ENCODE assay signal across 18 cellular contexts in genomic region chr2:68719912-68720311, GRCh38. TPM values are rescaled to one million over a fixed set of nuclear protein-coding genes. Genes with fewer than 3 reads are reported as not detected.
DNase-seq lines count a peak whose midpoint lies in the region; ATAC-seq, FAIRE-seq and TF ChIP-seq lines count a peak whose summit lies in the region.
"Had no signal": no experiment of that assay in that cellular context is flagged by ENCODE, and none has a peak within 500 bp of the region (broad histone marks: within the 10 kb centered on the region; RNA-seq: fewer than 3 reads in every experiment).

No MANE protein-coding gene starts in this region.

- no peak for TF ChIP-seq CTCF in KMS-11 (conservative IDR thresholded peaks at IDR 0.05; ENCODE audit: low read depth, low read length)
- TF ChIP-seq CTCF in natural killer cell (IDR thresholded peaks at IDR 0.05): no peak

- H3K9ac ChIP-seq in KMS-11: no peak overlapping the region

- TF ChIP-seq POLR2A in H54 (IDR thresholded peaks at IDR 0.05; ENCODE audit: low read depth, low read length): no peak

- H3K36me3 Mint-ChIP-seq in activated CD8-positive, alpha-beta memory T cell treated with anti-CD3 and anti-CD28 coated beads, Interleukin-2, amount 10 ng/mL, durations not matched to agents 7 days and 5 days: peaks cover 1% of the 10 kb centered on the region
- H3K36me3 Mint-ChIP-seq in activated T-helper 17 cell treated with anti-CD3 and anti-CD28 coated beads, Interleukin-2, amount 50 U/mL, for 72 hours (ENCODE audit: low read depth): no peaks in the 10 kb centered on the region
- H3K36me3 Mint-ChIP-seq in natural killer cell: no peaks in the 10 kb centered on the region

- H3K36me3 ChIP-seq in KMS-11 (ENCODE audit: insufficient read depth): no peaks in the 10 kb centered on the region
- H3K36me3 ChIP-seq: ascending aorta, left lung had no signal

- no peak for FAIRE-seq in H54 (lab: Jason Lieb, UNC)
- FAIRE-seq: A204.1 had no signal

- peaks cover 56% of the 10 kb centered on the region for H3K4me1 ChIP-seq in KMS-11 (ENCODE audit: low read depth, poor library complexity, severe bottlenecking)
- H3K4me1 ChIP-seq: ascending aorta had no signal

- no peaks in the 10 kb centered on the region for H4K20me1 ChIP-seq in KMS-11 (ENCODE audit: insufficient read depth)

- no peak overlapping the region for H3K27ac ChIP-seq in KMS-11
- H3K27ac ChIP-seq: ascending aorta, C4-2B, left lung had no signal

- peak overlapping the region; percentile 37 for H3K4me3 Mint-ChIP-seq in activated CD8-positive, alpha-beta memory T cell treated with anti-CD3 and anti-CD28 coated beads, Interleukin-2, amount 10 ng/mL, durations not matched to agents 7 days and 5 days
- H3K4me3 Mint-ChIP-seq in activated T-helper 17 cell treated with anti-CD3 and anti-CD28 coated beads, Interleukin-2, amount 50 U/mL, for 72 hours: peak overlapping the region; percentile 82
- H3K4me3 Mint-ChIP-seq in natural killer cell: peak overlapping the region; percentile 29
- H3K4me3 Mint-ChIP-seq: endodermal cell had no signal

- H3K79me2 ChIP-seq in KMS-11 (ENCODE audit: insufficient read depth, low read depth): no peaks in the 10 kb centered on the region

- 0 out of 2 replicates have a peak overlapping the region, but pooled peaks have one; percentile 64 for H3K4me2 ChIP-seq in KMS-11

- CTCF ChIA-PET in activated CD8-positive, alpha-beta memory T cell treated with anti-CD3 and anti-CD28 coated beads, Interleukin-2, amount 10 ng/mL, durations not matched to agents 7 days and 5 days (lab: Charles Lee): interaction anchor here (1.0 to 5.6 kb wide), 9 partner anchors 11 to 188 kb away, joined by 3 to 35 read pairs (median 14); partner anchors contain the start of gene ARHGAP25

- DNase-seq in activated CD8-positive, alpha-beta memory T cell treated with anti-CD3 and anti-CD28 coated beads, Interleukin-2, amount 10 ng/mL, durations not matched to agents 7 days and 5 days: peak; percentile 71
- no peak for DNase-seq in activated CD8-positive, alpha-beta memory T cell treated with anti-CD3 and anti-CD28 coated beads, Interleukin-2, amount 50 U/mL, for 48 hours
- DNase-seq in natural killer cell: no peak
- no peak for DNase-seq in COR-L47 (lab: John Stamatoyannopoulos, UW)
- DNase-seq in H54 (ENCODE audit: insufficient read length, low spot score): no peak
- DNase-seq: cerebellar nuclear complex; endodermal cell; H7; left lung; NCI-H1436; NCI-H526; stimulated activated CD4-positive, alpha-beta T cell treated with anti-CD3 and anti-CD28 coated beads, Interleukin-4, amount 100 ng/mL, for 4 hours had no signal

- peak; percentile 26 for ATAC-seq in activated CD8-positive, alpha-beta memory T cell treated with anti-CD3 and anti-CD28 coated beads, Interleukin-2, amount 10 ng/mL, durations not matched to agents 7 days and 5 days
- no peak for ATAC-seq in activated T-helper 17 cell treated with anti-CD3 and anti-CD28 coated beads, Interleukin-2, amount 50 U/mL, for 72 hours (replicated peaks)
- ATAC-seq in natural killer cell: no peak
- no peak for ATAC-seq in GM18519 (IDR thresholded peaks at IDR 0.05; ENCODE audit: low FRiP score, unreplicated experiment)
- ATAC-seq: left lung had no signal

- H2AFZ ChIP-seq in KMS-11 (ENCODE audit: low read depth): no peak overlapping the region

- intact Hi-C loops in natural killer cell (cut with micrococcal nuclease): loop anchor here (2.0 to 5.0 kb wide), 3 partner anchors 15 to 187 kb away; partner anchors contain the start of gene ARHGAP25

- H3K9me3 Mint-ChIP-seq in activated CD8-positive, alpha-beta memory T cell treated with anti-CD3 and anti-CD28 coated beads, Interleukin-2, amount 10 ng/mL, durations not matched to agents 7 days and 5 days (ENCODE audit: low read depth): no peaks in the 10 kb centered on the region
- H3K9me3 Mint-ChIP-seq in activated T-helper 17 cell treated with anti-CD3 and anti-CD28 coated beads, Interleukin-2, amount 50 U/mL, for 72 hours: no peaks in the 10 kb centered on the region
- no peaks in the 10 kb centered on the region for H3K9me3 Mint-ChIP-seq in natural killer cell
- H3K9me3 Mint-ChIP-seq: endodermal cell had no signal

- H3K27me3 Mint-ChIP-seq in activated CD8-positive, alpha-beta memory T cell treated with anti-CD3 and anti-CD28 coated beads, Interleukin-2, amount 10 ng/mL, durations not matched to agents 7 days and 5 days: no peaks in the 10 kb centered on the region
- no peaks in the 10 kb centered on the region for H3K27me3 Mint-ChIP-seq in activated T-helper 17 cell treated with anti-CD3 and anti-CD28 coated beads, Interleukin-2, amount 50 U/mL, for 72 hours
- peaks cover 62 to 73% of the 10 kb centered on the region in 2 donors for H3K27me3 Mint-ChIP-seq in natural killer cell (ENCODE audit: low read depth in 2 of 2)

- peak overlapping the region; percentile 86 for H3K27ac Mint-ChIP-seq in activated CD8-positive, alpha-beta memory T cell treated with anti-CD3 and anti-CD28 coated beads, Interleukin-2, amount 10 ng/mL, durations not matched to agents 7 days and 5 days
- H3K27ac Mint-ChIP-seq in activated T-helper 17 cell treated with anti-CD3 and anti-CD28 coated beads, Interleukin-2, amount 50 U/mL, for 72 hours: peak overlapping the region; percentile 91
- H3K27ac Mint-ChIP-seq in natural killer cell: no peak overlapping the region
- H3K27ac Mint-ChIP-seq: endodermal cell had no signal

- H3K27me3 ChIP-seq in KMS-11 (ENCODE audit: insufficient read depth, low read depth): no peaks in the 10 kb centered on the region
- H3K27me3 ChIP-seq: ascending aorta, left lung had no signal

- no peak overlapping the region for H3K4me3 ChIP-seq in KMS-11 (IDR thresholded peaks at IDR 0.05; ENCODE audit: insufficient read depth, low read depth, low read length)
- H3K4me3 ChIP-seq: ascending aorta, left lung had no signal

- peaks cover 99% of the 10 kb centered on the region for H3K4me1 Mint-ChIP-seq in activated CD8-positive, alpha-beta memory T cell treated with anti-CD3 and anti-CD28 coated beads, Interleukin-2, amount 10 ng/mL, durations not matched to agents 7 days and 5 days
- H3K4me1 Mint-ChIP-seq in activated T-helper 17 cell treated with anti-CD3 and anti-CD28 coated beads, Interleukin-2, amount 50 U/mL, for 72 hours: peaks cover 84% of the 10 kb centered on the region
- peaks cover 57 to 66% of the 10 kb centered on the region in 2 donors for H3K4me1 Mint-ChIP-seq in natural killer cell

RNA-seq across cellular contexts. Expression of gene ARHGAP25, which starts 14.7 kb away (rescaled TPM):
- total RNA-seq in activated CD8-positive, alpha-beta memory T cell treated with anti-CD3 and anti-CD28 coated beads, Interleukin-2, amount 10 ng/mL, durations not matched to agents 7 days and 5 days: 100 to 1,000 TPM in 1 of 2 experiments, 10 to 100 TPM in 1; 90.2 to 126 TPM
- total RNA-seq in activated T-helper 17 cell treated with anti-CD3 and anti-CD28 coated beads, Interleukin-2, amount 50 U/mL, for 72 hours: 10 to 100 TPM; 54.0 to 95.9 TPM
- 100 to 1,000 TPM; 122 to 180 (median 155) TPM for total RNA-seq in natural killer cell

Comparison
In these comparisons a context has a peak if more than half of its experiments do, and no peak if none do; other contexts are left out.
1. H3K27ac Mint-ChIP-seq: peak in activated CD8-positive, alpha-beta memory T cell treated with anti-CD3 and anti-CD28 coated beads, Interleukin-2, amount 10 ng/mL, durations not matched to agents 7 days and 5 days (single experiment) and activated T-helper 17 cell treated with anti-CD3 and anti-CD28 coated beads, Interleukin-2, amount 50 U/mL, for 72 hours (single experiment); none in natural killer cell (0 of 2).
2. H3K4me3 Mint-ChIP-seq: peak in every context shown above with its lines; median percentile 82 in activated T-helper 17 cell treated with anti-CD3 and anti-CD28 coated beads, Interleukin-2, amount 50 U/mL, for 72 hours; 37 in activated CD8-positive, alpha-beta memory T cell treated with anti-CD3 and anti-CD28 coated beads, Interleukin-2, amount 10 ng/mL, durations not matched to agents 7 days and 5 days; 29 in natural killer cell.